In genomic region chr6:44202972-44203750, GRCh38 we compare ENCODE assay signal across 1 cellular context.
TF ChIP-seq lines count a peak whose summit lies in the region.

No MANE protein-coding gene starts in this region.

TF ChIP-seq in IMR-90, 13 proteins besides CTCF, POLR2A, EP300 and RAD21:
- TF ChIP-seq, protein P1, sequence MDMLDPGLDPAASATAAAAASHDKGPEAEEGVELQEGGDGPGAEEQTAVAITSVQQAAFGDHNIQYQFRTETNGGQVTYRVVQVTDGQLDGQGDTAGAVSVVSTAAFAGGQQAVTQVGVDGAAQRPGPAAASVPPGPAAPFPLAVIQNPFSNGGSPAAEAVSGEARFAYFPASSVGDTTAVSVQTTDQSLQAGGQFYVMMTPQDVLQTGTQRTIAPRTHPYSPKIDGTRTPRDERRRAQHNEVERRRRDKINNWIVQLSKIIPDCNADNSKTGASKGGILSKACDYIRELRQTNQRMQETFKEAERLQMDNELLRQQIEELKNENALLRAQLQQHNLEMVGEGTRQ (IDR thresholded peaks at IDR 0.05; ENCODE audit: low read depth, low read length): no peak
- TF ChIP-seq CHD1 (IDR thresholded peaks at IDR 0.05; ENCODE audit: low read depth, low read length) (no peak), MAZ (IDR thresholded peaks at IDR 0.05; ENCODE audit: borderline replicate concordance, low read depth, low read length) (no peak), BHLHE40 (IDR thresholded peaks at IDR 0.05; ENCODE audit: low read depth, low read length) (no peak), MXI1 (IDR thresholded peaks at IDR 0.05; ENCODE audit: borderline replicate concordance, low read depth, low read length) (no peak), SMC3 (IDR thresholded peaks at IDR 0.05; ENCODE audit: low read depth, low read length) (no peak), RCOR1 (IDR thresholded peaks at IDR 0.05; ENCODE audit: insufficient replicate concordance, low read length) (no peak), FOS (IDR thresholded peaks at IDR 0.05; ENCODE audit: low read depth, low read length) (no peak), NFE2L2 (IDR thresholded peaks at IDR 0.05; ENCODE audit: low read depth, low read length) (no peak), CEBPB (IDR thresholded peaks at IDR 0.05; ENCODE audit: low read depth, low read length) (no peak), MAFK (IDR thresholded peaks at IDR 0.05; ENCODE audit: low read depth, low read length) (no peak), RFX5 (IDR thresholded peaks at IDR 0.05; ENCODE audit: low read depth, low read length) (no peak)
- TF ChIP-seq, protein P2, sequence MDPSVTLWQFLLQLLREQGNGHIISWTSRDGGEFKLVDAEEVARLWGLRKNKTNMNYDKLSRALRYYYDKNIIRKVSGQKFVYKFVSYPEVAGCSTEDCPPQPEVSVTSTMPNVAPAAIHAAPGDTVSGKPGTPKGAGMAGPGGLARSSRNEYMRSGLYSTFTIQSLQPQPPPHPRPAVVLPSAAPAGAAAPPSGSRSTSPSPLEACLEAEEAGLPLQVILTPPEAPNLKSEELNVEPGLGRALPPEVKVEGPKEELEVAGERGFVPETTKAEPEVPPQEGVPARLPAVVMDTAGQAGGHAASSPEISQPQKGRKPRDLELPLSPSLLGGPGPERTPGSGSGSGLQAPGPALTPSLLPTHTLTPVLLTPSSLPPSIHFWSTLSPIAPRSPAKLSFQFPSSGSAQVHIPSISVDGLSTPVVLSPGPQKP (IDR thresholded peaks at IDR 0.05; ENCODE audit: borderline replicate concordance, low read depth, low read length): no peak
